In the genomic region with DNA sequence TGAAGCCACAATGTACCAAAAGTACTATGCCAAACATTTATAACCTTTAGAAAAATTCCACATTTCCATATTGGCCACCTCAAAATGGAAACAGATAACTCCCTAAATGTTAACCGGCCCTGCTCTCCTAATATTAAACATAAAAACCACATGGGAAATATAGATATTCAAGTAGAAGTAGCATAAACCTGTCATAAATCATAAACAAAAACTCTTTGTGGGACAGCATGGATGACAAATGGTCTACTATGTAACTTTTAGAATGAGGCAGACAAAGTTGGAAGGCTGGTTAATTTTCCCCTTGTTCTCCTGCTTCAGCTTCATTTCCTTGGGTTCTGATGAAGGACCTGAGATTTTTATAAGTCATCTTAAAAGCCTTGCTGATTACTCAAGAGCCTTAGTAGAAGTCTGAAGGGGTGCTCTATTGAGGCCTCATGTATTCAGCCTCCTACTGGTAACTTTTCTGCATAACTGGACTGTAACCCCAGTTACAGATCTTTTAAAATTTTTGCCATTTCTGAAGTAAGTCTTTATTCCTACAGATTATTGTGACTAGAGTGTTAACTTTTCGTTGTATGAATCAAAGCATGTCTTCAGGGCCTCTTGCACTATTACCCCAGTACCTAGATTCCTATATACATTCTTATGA, we compare ENCODE assay signal across 12 cellular contexts.
DNase-seq lines count a peak whose midpoint lies in the region; ATAC-seq and TF ChIP-seq lines count a peak whose summit lies in the region.
"Had no signal": no experiment of that assay in that cellular context is flagged by ENCODE, and none has a peak within 500 bp of the region (broad histone marks: within the 10 kb centered on the region; RNA-seq: fewer than 3 reads in every experiment).

No MANE protein-coding gene starts in this region.

- ATAC-seq in activated CD4-positive, CD25-positive, alpha-beta regulatory T cell treated with anti-CD3 and anti-CD28 coated beads, Interleukin-2, amount 50 U/mL, for 24 hours: peak; percentile 52 to 63
- ATAC-seq: left ventricle myocardium superior had no signal

- no peak for TF ChIP-seq POLR2A in NB4 (IDR thresholded peaks at IDR 0.05; ENCODE audit: extremely low read depth, insufficient read length)

- H3K4me3 ChIP-seq in NB4 (ENCODE audit: low read depth, low read length) (no peak overlapping the region), epithelial cell of esophagus (ENCODE audit: low read length) (no peak overlapping the region), retinal pigment epithelial cell (ENCODE audit: low read length) (no peak overlapping the region)
- H3K4me3 ChIP-seq: A549, ovary had no signal

- no peak for TF ChIP-seq CTCF in NB4 (IDR thresholded peaks at IDR 0.05; ENCODE audit: low read depth, low read length)
- peak; percentile 19 for TF ChIP-seq CTCF in epithelial cell of esophagus (IDR thresholded peaks at IDR 0.05; ENCODE audit: insufficient read depth, low read depth, low read length, missing control alignments)
- peak; percentile 7 for TF ChIP-seq CTCF in retinal pigment epithelial cell (conservative IDR thresholded peaks at IDR 0.05; ENCODE audit: low read depth, low read length)

- DNase-seq in activated CD4-positive, CD25-positive, alpha-beta regulatory T cell treated with anti-CD3 and anti-CD28 coated beads, Interleukin-2, amount 50 U/mL, for 72 hours: no peak
- peak; percentile 35 for DNase-seq in NB4 (ENCODE audit: low read depth)
- peak; percentile 28 for DNase-seq in epithelial cell of esophagus (ENCODE audit: low read depth)
- DNase-seq in retinal pigment epithelial cell (ENCODE audit: low read depth): no peak
- DNase-seq in HK-2 (ENCODE audit: unreplicated experiment): no peak
- no peak for DNase-seq in activated CD8-positive, alpha-beta memory T cell treated with anti-CD3 and anti-CD28 coated beads for 24 hours
- DNase-seq in inferior parietal cortex (ENCODE audit: extremely low spot score): no peak
- DNase-seq: left ventricle myocardium superior, NCI-H1417 treated with DMSO at 0.1 percent for 48 hours, ovary had no signal

Comparison
In these comparisons a context has a peak if more than half of its experiments do, and no peak if none do; other contexts are left out.
1. DNase-seq: peak in NB4 (single experiment) and epithelial cell of esophagus (single experiment); none in activated CD4-positive, CD25-positive, alpha-beta regulatory T cell treated with anti-CD3 and anti-CD28 coated beads, Interleukin-2, amount 50 U/mL, for 72 hours (single experiment), retinal pigment epithelial cell (single experiment), HK-2 (single experiment), activated CD8-positive, alpha-beta memory T cell treated with anti-CD3 and anti-CD28 coated beads for 24 hours (single experiment) and inferior parietal cortex (single experiment).